8 cellular contexts compared by ENCODE assay signal in the genomic region with DNA sequence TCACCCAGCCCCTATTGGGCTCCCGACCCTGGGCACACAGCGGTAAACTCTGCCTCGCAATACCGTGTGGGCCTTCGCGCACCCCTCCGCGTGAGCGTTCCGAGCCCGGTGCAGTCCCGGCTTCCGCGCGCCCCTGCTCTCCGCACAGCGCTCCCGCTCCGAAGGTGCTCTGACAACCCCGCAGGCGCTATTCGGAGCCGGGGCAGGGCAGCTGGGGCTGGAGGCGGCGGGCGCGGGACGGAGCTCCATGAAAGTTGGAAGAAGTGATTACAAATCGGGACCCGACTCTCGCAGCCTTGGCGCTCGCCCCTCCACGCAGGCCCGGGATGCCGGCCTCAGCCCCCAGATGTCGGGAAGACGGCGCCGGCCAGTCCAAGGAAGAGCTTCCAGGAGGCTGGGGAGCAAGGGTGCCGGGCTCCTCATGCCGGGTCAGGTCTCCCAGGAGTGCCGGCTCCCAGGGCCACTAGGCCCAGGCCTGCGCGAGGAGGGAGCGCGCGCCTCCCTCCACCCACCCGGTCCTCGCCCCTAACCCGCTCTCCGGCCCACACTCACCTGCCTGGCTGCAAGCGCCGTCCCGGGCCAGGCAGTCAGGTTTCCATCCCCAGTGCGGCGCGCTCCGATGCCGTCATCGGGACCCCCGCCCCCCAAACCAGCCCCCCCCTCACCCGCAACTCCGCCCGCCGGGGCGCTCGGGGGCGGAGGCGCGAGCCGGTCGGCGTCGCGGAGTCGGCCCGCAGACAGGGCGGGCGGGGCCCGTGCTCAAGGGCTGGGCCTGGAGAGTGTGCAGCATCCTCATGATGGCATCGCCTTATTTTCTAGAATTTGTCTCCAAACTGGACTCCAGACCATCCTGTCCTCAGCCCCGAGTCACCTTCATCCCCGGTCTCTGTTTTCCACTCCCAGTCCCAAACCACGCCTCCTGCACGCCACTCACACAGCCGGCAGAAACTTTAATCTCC. TPM values are rescaled to one million over a fixed set of nuclear protein-coding genes. Genes with fewer than 3 reads are reported as not detected.
DNase-seq lines count a peak whose midpoint lies in the region; ATAC-seq lines count a peak whose summit lies in the region.

A gene with protein sequence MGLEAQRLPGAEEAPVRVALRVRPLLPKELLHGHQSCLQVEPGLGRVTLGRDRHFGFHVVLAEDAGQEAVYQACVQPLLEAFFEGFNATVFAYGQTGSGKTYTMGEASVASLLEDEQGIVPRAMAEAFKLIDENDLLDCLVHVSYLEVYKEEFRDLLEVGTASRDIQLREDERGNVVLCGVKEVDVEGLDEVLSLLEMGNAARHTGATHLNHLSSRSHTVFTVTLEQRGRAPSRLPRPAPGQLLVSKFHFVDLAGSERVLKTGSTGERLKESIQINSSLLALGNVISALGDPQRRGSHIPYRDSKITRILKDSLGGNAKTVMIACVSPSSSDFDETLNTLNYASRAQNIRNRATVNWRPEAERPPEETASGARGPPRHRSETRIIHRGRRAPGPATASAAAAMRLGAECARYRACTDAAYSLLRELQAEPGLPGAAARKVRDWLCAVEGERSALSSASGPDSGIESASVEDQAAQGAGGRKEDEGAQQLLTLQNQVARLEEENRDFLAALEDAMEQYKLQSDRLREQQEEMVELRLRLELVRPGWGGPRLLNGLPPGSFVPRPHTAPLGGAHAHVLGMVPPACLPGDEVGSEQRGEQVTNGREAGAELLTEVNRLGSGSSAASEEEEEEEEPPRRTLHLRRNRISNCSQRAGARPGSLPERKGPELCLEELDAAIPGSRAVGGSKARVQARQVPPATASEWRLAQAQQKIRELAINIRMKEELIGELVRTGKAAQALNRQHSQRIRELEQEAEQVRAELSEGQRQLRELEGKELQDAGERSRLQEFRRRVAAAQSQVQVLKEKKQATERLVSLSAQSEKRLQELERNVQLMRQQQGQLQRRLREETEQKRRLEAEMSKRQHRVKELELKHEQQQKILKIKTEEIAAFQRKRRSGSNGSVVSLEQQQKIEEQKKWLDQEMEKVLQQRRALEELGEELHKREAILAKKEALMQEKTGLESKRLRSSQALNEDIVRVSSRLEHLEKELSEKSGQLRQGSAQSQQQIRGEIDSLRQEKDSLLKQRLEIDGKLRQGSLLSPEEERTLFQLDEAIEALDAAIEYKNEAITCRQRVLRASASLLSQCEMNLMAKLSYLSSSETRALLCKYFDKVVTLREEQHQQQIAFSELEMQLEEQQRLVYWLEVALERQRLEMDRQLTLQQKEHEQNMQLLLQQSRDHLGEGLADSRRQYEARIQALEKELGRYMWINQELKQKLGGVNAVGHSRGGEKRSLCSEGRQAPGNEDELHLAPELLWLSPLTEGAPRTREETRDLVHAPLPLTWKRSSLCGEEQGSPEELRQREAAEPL (N-terminal part only) (minus strand): TSS at position 621 of the 959 bp plus-strand sequence. CDS start 2,537 bp downstream, outside the sequence.

- peaks cover 50% of the 10 kb centered on the region for H3K27me3 Mint-ChIP-seq in activated naive CD8-positive, alpha-beta T cell treated with anti-CD3 and anti-CD28 coated beads, Interleukin-2, amount 10 ng/mL, durations not matched to agents 7 days and 5 days

- ATAC-seq in activated naive CD8-positive, alpha-beta T cell treated with anti-CD3 and anti-CD28 coated beads, Interleukin-2, amount 10 ng/mL, durations not matched to agents 7 days and 5 days (ENCODE audit: low read depth): peak; percentile 84
- peak; percentile 86 to 88 for ATAC-seq in right cardiac atrium

- no peak within 1 kb of the TSS for H3K9ac ChIP-seq in rectal smooth muscle tissue (ENCODE audit: low read length)

- H3K4me3 ChIP-seq in MG63 (peak within 1 kb of the TSS; percentile 96), right cardiac atrium (ENCODE audit: low read length) (peak within 1 kb of the TSS; percentile 69), rectal smooth muscle tissue (ENCODE audit: low read length) (peak within 1 kb of the TSS; percentile 72)

- no peaks in the 10 kb centered on the region for H3K9me3 ChIP-seq in MG63
- no peaks in the 10 kb centered on the region for H3K9me3 ChIP-seq in right cardiac atrium (ENCODE audit: control insufficient read depth, low read length)

- WGBS in right cardiac atrium: 2% methylated on average over 86 of the region's 87 CpGs

- peaks cover 15% of the 10 kb centered on the region for H3K4me1 Mint-ChIP-seq in activated naive CD8-positive, alpha-beta T cell treated with anti-CD3 and anti-CD28 coated beads, Interleukin-2, amount 10 ng/mL, durations not matched to agents 7 days and 5 days

- no peaks in the 10 kb centered on the region for H3K36me3 Mint-ChIP-seq in activated naive CD8-positive, alpha-beta T cell treated with anti-CD3 and anti-CD28 coated beads, Interleukin-2, amount 10 ng/mL, durations not matched to agents 7 days and 5 days

- peak within 1 kb of the TSS; percentile 76 for H3K4me3 Mint-ChIP-seq in activated naive CD8-positive, alpha-beta T cell treated with anti-CD3 and anti-CD28 coated beads, Interleukin-2, amount 10 ng/mL, durations not matched to agents 7 days and 5 days

- POLR2A ChIA-PET in activated naive CD8-positive, alpha-beta T cell treated with anti-CD3 and anti-CD28 coated beads, Interleukin-2, amount 10 ng/mL, durations not matched to agents 7 days and 5 days (lab: Charles Lee): no interaction called here

- no peak within 1 kb of the TSS for H3K27ac ChIP-seq in right cardiac atrium (ENCODE audit: low read length)
- H3K27ac ChIP-seq in rectal smooth muscle tissue (ENCODE audit: low read depth, low read length): no peak within 1 kb of the TSS

- no peaks in the 10 kb centered on the region for H3K9me3 Mint-ChIP-seq in activated naive CD8-positive, alpha-beta T cell treated with anti-CD3 and anti-CD28 coated beads, Interleukin-2, amount 10 ng/mL, durations not matched to agents 7 days and 5 days

- H3K4me1 ChIP-seq in right cardiac atrium (ENCODE audit: control insufficient read depth, insufficient read depth, low read length): peaks cover 3% of the 10 kb centered on the region
- H3K4me1 ChIP-seq in rectal smooth muscle tissue (ENCODE audit: control insufficient read depth, insufficient read depth, low read length): peaks cover 5% of the 10 kb centered on the region

- H3K27ac Mint-ChIP-seq in activated naive CD8-positive, alpha-beta T cell treated with anti-CD3 and anti-CD28 coated beads, Interleukin-2, amount 10 ng/mL, durations not matched to agents 7 days and 5 days: no peak within 1 kb of the TSS

- H3K27me3 ChIP-seq in MG63 (no peaks in the 10 kb centered on the region), right cardiac atrium (ENCODE audit: control insufficient read depth, insufficient read depth) (no peaks in the 10 kb centered on the region), rectal smooth muscle tissue (ENCODE audit: control insufficient read depth, insufficient read depth, low read length) (no peaks in the 10 kb centered on the region)

- peak; percentile 51 to 62 (median 62) for DNase-seq in NCI-H1417 (lab: John Stamatoyannopoulos, UW)
- no peak for DNase-seq in NCI-H1417 treated with DMSO at 0.1 percent for 48 hours (lab: John Stamatoyannopoulos, UW)
- peak; percentile 83 for DNase-seq in MG63
- DNase-seq in activated naive CD8-positive, alpha-beta T cell treated with anti-CD3 and anti-CD28 coated beads, Interleukin-2, amount 10 ng/mL, durations not matched to agents 7 days and 5 days: peak; percentile 54
- DNase-seq in right cardiac atrium: peak in 2 of 3 donors; percentile 72 to 79
- DNase-seq in DMS153 treated with DMSO at 0.1 percent for 48 hours (lab: John Stamatoyannopoulos, UW; ENCODE audit: unreplicated experiment): no peak
- no peak for DNase-seq in NCI-H1092 treated with DMSO at 0.1 percent for 48 hours (lab: John Stamatoyannopoulos, UW)

- peaks cover 43% of the 10 kb centered on the region for H3K36me3 ChIP-seq in MG63
- H3K36me3 ChIP-seq in rectal smooth muscle tissue (ENCODE audit: control insufficient read depth, insufficient read depth, low read length): no peaks in the 10 kb centered on the region

- intact Hi-C loops in right cardiac atrium (cut with DNase I): loop anchor here in 1 of 4 donors (5.0 kb wide), 1 partner anchor 37 kb away; a partner anchor contains a TSS

RNA-seq across cellular contexts. Expression of the gene that starts here (rescaled TPM):
- 27.4 and 42.1 TPM in 2 replicates for total RNA-seq in MG63 (2014; rRNA removed; shearing (Covaris generic); ENCODE audit: low replicate concordance)
- under 1 TPM; 0.14 to 0.20 TPM for total RNA-seq in activated naive CD8-positive, alpha-beta T cell treated with anti-CD3 and anti-CD28 coated beads, Interleukin-2, amount 10 ng/mL, durations not matched to agents 7 days and 5 days
- total RNA-seq in right cardiac atrium: 1 to 10 TPM; 3.7 to 6.2 (median 5.5) TPM
- 4.4 TPM for polyA plus RNA-seq in right cardiac atrium

Comparison
In these comparisons a context has a peak if more than half of its experiments do, and no peak if none do; other contexts are left out.
1. DNase-seq: peak in NCI-H1417 (3 of 3), MG63 (single experiment) and right cardiac atrium (2 of 3); none in NCI-H1417 treated with DMSO at 0.1 percent for 48 hours (single experiment), DMS153 treated with DMSO at 0.1 percent for 48 hours (single experiment) and NCI-H1092 treated with DMSO at 0.1 percent for 48 hours (single experiment).
2. Peak in DNase-seq and ATAC-seq in activated naive CD8-positive, alpha-beta T cell treated with anti-CD3 and anti-CD28 coated beads, Interleukin-2, amount 10 ng/mL, durations not matched to agents 7 days and 5 days; RNA of the gene not detected or under 1 TPM.
3. Peak in every context shown above with its lines, with median percentiles within 50 percentile points of each other: H3K4me3 ChIP-seq.